Comparison of ENCODE assay signal across 1 cellular context in the genomic region with DNA sequence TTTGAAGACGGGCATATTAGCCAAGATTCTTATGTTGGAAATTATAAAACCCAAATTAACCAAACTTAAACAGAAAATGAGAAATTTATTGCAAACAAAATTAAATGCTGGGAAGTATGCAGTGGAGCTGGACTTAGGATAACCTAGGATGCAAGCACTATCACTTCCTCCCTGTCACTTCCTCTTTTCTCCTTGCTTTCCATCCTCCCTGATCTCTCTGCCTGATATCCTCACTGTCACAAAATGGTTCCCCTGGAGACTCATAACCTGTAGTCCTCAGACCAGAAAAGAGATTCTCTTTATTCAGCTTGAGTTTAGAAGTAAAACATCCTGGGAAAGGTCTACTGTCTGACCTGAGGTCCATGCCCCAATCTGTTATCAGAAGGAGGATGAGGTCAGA.
TF ChIP-seq lines count a peak whose summit lies in the region.

No MANE protein-coding gene starts in this region.

TF ChIP-seq in K562, 482 proteins besides CTCF, POLR2A, EP300 and RAD21 (continued from another document):
- TF ChIP-seq, protein P1, sequence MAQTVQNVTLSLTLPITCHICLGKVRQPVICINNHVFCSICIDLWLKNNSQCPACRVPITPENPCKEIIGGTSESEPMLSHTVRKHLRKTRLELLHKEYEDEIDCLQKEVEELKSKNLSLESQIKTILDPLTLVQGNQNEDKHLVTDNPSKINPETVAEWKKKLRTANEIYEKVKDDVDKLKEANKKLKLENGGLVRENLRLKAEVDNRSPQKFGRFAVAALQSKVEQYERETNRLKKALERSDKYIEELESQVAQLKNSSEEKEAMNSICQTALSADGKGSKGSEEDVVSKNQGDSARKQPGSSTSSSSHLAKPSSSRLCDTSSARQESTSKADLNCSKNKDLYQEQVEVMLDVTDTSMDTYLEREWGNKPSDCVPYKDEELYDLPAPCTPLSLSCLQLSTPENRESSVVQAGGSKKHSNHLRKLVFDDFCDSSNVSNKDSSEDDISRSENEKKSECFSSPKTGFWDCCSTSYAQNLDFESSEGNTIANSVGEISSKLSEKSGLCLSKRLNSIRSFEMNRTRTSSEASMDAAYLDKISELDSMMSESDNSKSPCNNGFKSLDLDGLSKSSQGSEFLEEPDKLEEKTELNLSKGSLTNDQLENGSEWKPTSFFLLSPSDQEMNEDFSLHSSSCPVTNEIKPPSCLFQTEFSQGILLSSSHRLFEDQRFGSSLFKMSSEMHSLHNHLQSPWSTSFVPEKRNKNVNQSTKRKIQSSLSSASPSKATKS (CRISPR knock-in tag; IDR thresholded peaks at IDR 0.05), result no peak
- TF ChIP-seq CHAMP1 (IDR thresholded peaks at IDR 0.05) (peak; percentile 54; the same call in 1 of the 2 replicates), ZBTB11 (CRISPR knock-in tag; IDR thresholded peaks at IDR 0.05) (peak in 1 of 3 experiments; percentile 62; a peak in 2 of 6 replicates), ZFP30 (CRISPR knock-in tag; IDR thresholded peaks at IDR 0.05; ENCODE audit: borderline replicate concordance) (no peak), ZEB2 (IDR thresholded peaks at IDR 0.05) (0 out of 2 replicates have a peak, but pooled peaks have one; percentile 31), ATF1 (CRISPR knock-in tag; IDR thresholded peaks at IDR 0.05) (no peak), ATF1 (tag; IDR thresholded peaks at IDR 0.05) (peak; percentile 50; the same call in 1 of the 2 replicates), ZNF696 (CRISPR knock-in tag; conservative IDR thresholded peaks at IDR 0.05) (no peak), FOXM1 (IDR thresholded peaks at IDR 0.05; ENCODE audit: low read depth) (peak; percentile 31; the same call in 1 of the 2 replicates), FOXM1 (CRISPR knock-in tag; IDR thresholded peaks at IDR 0.05; ENCODE audit: low read depth) (no peak), EHMT2 (IDR thresholded peaks at IDR 0.05) (peak; percentile 78; the same call in 1 of the 2 replicates), CBX3 (IDR thresholded peaks at IDR 0.05; ENCODE audit: borderline replicate concordance in 1 of 2, low read length in 2 of 2) (peak in 1 of 2 experiments; percentile 64; a peak in 1 of 3 replicates), CTBP1 (IDR thresholded peaks at IDR 0.05; ENCODE audit: borderline replicate concordance) (peak; percentile 97), CREM (IDR thresholded peaks at IDR 0.05; ENCODE audit: low read depth) (peak; percentile 70), TRIM24 (IDR thresholded peaks at IDR 0.05) (peak in 1 of 2 experiments; percentile 30; a peak in 2 of 4 replicates), YY1 (IDR thresholded peaks at IDR 0.05; ENCODE audit: borderline replicate concordance in 1 of 3, control insufficient read depth in 1 of 3, extremely low read depth in 1 of 3, insufficient read depth in 3 of 3, insufficient read length in 1 of 3, insufficient replicate concordance in 2 of 3, low read depth in 1 of 3, low read length in 2 of 3) (peak in 1 of 3 experiments; percentile 68), ZHX1 (conservative IDR thresholded peaks at IDR 0.05; ENCODE audit: low read length) (no peak), NEUROD1 (IDR thresholded peaks at IDR 0.05; ENCODE audit: borderline replicate concordance, low read depth, low read length, partially characterized antibody) (peak; percentile 81), TEAD4 (IDR thresholded peaks at IDR 0.05; ENCODE audit: low read length) (peak; percentile 77; the same call in 1 of the 2 replicates), TEAD4 (CRISPR knock-in tag; IDR thresholded peaks at IDR 0.05; ENCODE audit: borderline replicate concordance) (no peak)
- TF ChIP-seq, protein P2, sequence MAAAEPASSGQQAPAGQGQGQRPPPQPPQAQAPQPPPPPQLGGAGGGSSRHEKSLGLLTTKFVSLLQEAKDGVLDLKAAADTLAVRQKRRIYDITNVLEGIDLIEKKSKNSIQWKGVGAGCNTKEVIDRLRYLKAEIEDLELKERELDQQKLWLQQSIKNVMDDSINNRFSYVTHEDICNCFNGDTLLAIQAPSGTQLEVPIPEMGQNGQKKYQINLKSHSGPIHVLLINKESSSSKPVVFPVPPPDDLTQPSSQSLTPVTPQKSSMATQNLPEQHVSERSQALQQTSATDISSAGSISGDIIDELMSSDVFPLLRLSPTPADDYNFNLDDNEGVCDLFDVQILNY (CRISPR knock-in tag; IDR thresholded peaks at IDR 0.05), result no peak
TF ChIP-seq in K562: peak in this region for 45.
